ENCODE assay signal across 2 cellular contexts in the genomic region with DNA sequence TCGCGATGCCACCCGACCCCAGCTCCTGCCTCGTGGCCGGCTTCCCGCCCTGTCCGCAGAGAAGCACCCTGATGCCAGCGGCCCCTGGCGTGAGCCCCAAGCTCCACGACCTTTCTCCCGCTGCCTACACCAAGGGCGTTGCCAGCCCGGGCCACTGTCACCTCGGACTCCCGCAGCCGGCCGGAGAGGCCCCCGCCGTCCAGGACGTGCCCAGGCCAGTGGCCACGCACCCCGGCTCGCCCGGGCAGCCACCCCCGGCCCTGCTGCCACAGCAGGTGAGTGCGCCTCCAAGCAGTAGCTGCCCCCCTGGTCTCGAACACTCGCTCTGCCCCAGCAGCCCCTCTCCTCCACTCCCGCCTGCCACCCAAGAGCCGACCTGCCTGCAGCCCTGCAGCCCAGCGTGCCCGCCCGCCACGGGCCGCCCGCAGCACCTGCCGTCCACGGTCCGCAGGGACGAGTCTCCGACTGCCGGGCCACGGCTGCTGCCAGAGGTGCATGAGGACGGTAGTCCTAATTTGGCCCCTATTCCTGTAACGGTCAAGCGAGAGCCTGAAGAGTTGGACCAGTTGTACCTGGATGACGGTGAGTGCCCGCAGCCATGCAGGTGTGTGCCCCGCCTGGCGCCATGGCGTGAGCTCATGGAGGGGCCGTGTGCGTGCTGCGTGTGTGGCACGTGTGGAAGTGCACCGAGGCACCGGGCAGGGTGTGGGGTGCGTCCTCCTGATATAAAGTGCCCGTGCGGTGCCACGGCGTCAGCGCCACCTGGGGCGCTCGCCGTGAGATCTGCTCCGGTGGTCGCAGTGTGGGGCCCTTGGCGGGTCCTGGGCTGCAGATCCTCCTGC.
TF ChIP-seq lines count a peak whose summit lies in the region.

No MANE protein-coding gene starts in this region.

TF ChIP-seq in SK-N-SH, 30 proteins besides CTCF, POLR2A, EP300 and RAD21:
- no peak for TF ChIP-seq SMC3 (IDR thresholded peaks at IDR 0.05; ENCODE audit: low read depth, low read length)
- TF ChIP-seq NRF1 (IDR thresholded peaks at IDR 0.05; ENCODE audit: low read depth, low read length), result no peak
- TF ChIP-seq, protein P1, sequence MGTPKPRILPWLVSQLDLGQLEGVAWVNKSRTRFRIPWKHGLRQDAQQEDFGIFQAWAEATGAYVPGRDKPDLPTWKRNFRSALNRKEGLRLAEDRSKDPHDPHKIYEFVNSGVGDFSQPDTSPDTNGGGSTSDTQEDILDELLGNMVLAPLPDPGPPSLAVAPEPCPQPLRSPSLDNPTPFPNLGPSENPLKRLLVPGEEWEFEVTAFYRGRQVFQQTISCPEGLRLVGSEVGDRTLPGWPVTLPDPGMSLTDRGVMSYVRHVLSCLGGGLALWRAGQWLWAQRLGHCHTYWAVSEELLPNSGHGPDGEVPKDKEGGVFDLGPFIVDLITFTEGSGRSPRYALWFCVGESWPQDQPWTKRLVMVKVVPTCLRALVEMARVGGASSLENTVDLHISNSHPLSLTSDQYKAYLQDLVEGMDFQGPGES (IDR thresholded peaks at IDR 0.05; ENCODE audit: low read depth, low read length), result no peak
- TF ChIP-seq, protein P2, sequence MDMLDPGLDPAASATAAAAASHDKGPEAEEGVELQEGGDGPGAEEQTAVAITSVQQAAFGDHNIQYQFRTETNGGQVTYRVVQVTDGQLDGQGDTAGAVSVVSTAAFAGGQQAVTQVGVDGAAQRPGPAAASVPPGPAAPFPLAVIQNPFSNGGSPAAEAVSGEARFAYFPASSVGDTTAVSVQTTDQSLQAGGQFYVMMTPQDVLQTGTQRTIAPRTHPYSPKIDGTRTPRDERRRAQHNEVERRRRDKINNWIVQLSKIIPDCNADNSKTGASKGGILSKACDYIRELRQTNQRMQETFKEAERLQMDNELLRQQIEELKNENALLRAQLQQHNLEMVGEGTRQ (IDR thresholded peaks at IDR 0.05; ENCODE audit: borderline replicate concordance, low read depth, low read length), result no peak
- TF ChIP-seq, protein P3, sequence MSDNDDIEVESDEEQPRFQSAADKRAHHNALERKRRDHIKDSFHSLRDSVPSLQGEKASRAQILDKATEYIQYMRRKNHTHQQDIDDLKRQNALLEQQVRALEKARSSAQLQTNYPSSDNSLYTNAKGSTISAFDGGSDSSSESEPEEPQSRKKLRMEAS (IDR thresholded peaks at IDR 0.05; ENCODE audit: low read depth), result no peak
- TF ChIP-seq MEF2A (IDR thresholded peaks at IDR 0.05; ENCODE audit: borderline replicate concordance, low read depth), result no peak
- TF ChIP-seq NFIC (IDR thresholded peaks at IDR 0.05; ENCODE audit: borderline replicate concordance), result no peak
- no peak for TF ChIP-seq POLR2AphosphoS5 (IDR thresholded peaks at IDR 0.05; ENCODE audit: low read depth, low read length)
- no peak for TF ChIP-seq ELF1 (IDR thresholded peaks at IDR 0.05)
- TF ChIP-seq FOXJ3 (CRISPR knock-in tag; IDR thresholded peaks at IDR 0.05), result no peak
- no peak for TF ChIP-seq EZH2phosphoT487 (IDR thresholded peaks at IDR 0.05; ENCODE audit: borderline replicate concordance, low read depth)

TF ChIP-seq in SK-N-SH treated with all-trans-retinoic acid at 6 μM for 48 hours, 23 proteins besides CTCF, POLR2A, EP300 and RAD21:
- TF ChIP-seq ZC3H10 (CRISPR knock-in tag; IDR thresholded peaks at IDR 0.05) (no peak), BACH2 (CRISPR knock-in tag; IDR thresholded peaks at IDR 0.05; ENCODE audit: borderline replicate concordance) (no peak), ZFP30 (CRISPR knock-in tag; IDR thresholded peaks at IDR 0.05) (no peak), RARB (CRISPR knock-in tag; IDR thresholded peaks at IDR 0.05) (no peak), ESRRG (CRISPR knock-in tag; IDR thresholded peaks at IDR 0.05) (no peak), CSDC2 (CRISPR knock-in tag; IDR thresholded peaks at IDR 0.05) (no peak), SNAI2 (CRISPR knock-in tag; IDR thresholded peaks at IDR 0.05) (no peak), TOX (CRISPR knock-in tag; IDR thresholded peaks at IDR 0.05; ENCODE audit: borderline replicate concordance) (no peak), ZNF565 (CRISPR knock-in tag; conservative IDR thresholded peaks at IDR 0.05; ENCODE audit: low read depth) (no peak)
- TF ChIP-seq, protein P4, sequence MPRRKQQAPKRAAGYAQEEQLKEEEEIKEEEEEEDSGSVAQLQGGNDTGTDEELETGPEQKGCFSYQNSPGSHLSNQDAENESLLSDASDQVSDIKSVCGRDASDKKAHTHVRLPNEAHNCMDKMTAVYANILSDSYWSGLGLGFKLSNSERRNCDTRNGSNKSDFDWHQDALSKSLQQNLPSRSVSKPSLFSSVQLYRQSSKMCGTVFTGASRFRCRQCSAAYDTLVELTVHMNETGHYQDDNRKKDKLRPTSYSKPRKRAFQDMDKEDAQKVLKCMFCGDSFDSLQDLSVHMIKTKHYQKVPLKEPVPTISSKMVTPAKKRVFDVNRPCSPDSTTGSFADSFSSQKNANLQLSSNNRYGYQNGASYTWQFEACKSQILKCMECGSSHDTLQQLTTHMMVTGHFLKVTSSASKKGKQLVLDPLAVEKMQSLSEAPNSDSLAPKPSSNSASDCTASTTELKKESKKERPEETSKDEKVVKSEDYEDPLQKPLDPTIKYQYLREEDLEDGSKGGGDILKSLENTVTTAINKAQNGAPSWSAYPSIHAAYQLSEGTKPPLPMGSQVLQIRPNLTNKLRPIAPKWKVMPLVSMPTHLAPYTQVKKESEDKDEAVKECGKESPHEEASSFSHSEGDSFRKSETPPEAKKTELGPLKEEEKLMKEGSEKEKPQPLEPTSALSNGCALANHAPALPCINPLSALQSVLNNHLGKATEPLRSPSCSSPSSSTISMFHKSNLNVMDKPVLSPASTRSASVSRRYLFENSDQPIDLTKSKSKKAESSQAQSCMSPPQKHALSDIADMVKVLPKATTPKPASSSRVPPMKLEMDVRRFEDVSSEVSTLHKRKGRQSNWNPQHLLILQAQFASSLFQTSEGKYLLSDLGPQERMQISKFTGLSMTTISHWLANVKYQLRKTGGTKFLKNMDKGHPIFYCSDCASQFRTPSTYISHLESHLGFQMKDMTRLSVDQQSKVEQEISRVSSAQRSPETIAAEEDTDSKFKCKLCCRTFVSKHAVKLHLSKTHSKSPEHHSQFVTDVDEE (CRISPR knock-in tag; IDR thresholded peaks at IDR 0.05), result no peak
- TF ChIP-seq, protein P5, sequence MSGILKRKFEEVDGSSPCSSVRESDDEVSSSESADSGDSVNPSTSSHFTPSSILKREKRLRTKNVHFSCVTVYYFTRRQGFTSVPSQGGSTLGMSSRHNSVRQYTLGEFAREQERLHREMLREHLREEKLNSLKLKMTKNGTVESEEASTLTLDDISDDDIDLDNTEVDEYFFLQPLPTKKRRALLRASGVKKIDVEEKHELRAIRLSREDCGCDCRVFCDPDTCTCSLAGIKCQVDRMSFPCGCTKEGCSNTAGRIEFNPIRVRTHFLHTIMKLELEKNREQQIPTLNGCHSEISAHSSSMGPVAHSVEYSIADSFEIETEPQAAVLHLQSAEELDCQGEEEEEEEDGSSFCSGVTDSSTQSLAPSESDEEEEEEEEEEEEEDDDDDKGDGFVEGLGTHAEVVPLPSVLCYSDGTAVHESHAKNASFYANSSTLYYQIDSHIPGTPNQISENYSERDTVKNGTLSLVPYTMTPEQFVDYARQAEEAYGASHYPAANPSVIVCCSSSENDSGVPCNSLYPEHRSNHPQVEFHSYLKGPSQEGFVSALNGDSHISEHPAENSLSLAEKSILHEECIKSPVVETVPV (CRISPR knock-in tag; IDR thresholded peaks at IDR 0.05), result no peak
- TF ChIP-seq, protein P6, sequence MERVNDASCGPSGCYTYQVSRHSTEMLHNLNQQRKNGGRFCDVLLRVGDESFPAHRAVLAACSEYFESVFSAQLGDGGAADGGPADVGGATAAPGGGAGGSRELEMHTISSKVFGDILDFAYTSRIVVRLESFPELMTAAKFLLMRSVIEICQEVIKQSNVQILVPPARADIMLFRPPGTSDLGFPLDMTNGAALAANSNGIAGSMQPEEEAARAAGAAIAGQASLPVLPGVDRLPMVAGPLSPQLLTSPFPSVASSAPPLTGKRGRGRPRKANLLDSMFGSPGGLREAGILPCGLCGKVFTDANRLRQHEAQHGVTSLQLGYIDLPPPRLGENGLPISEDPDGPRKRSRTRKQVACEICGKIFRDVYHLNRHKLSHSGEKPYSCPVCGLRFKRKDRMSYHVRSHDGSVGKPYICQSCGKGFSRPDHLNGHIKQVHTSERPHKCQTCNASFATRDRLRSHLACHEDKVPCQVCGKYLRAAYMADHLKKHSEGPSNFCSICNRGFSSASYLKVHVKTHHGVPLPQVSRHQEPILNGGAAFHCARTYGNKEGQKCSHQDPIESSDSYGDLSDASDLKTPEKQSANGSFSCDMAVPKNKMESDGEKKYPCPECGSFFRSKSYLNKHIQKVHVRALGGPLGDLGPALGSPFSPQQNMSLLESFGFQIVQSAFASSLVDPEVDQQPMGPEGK (CRISPR knock-in tag; IDR thresholded peaks at IDR 0.05; ENCODE audit: borderline replicate concordance), result no peak
